ENCODE assay signal across 15 cellular contexts in genomic region chr21:16589046-16589445, GRCh38.
DNase-seq lines count a peak whose midpoint lies in the region; FAIRE-seq and TF ChIP-seq lines count a peak whose summit lies in the region.
"Had no signal": no experiment of that assay in that cellular context is flagged by ENCODE, and none has a peak within 500 bp of the region (broad histone marks: within the 10 kb centered on the region; RNA-seq: fewer than 3 reads in every experiment).

No MANE protein-coding gene starts in this region.

- no peak for DNase-seq in astrocyte (ENCODE audit: low read depth)
- DNase-seq in NCI-H1417 treated with DMSO at 0.1 percent for 48 hours (lab: John Stamatoyannopoulos, UW), result no peak
- DNase-seq in activated CD4-positive, alpha-beta memory T cell treated with anti-CD3 and anti-CD28 coated beads for 36 hours, result no peak
- DNase-seq in stimulated activated CD4-positive, alpha-beta T cell treated with anti-CD3 and anti-CD28 coated beads, Interleukin-1b, Interleukin-23, amount 100 ng/mL, for 48 hours, result no peak
- DNase-seq in hepatic stellate cell (ENCODE audit: low spot score), result no peak
- DNase-seq: activated CD8-positive, alpha-beta memory T cell treated with anti-CD3 and anti-CD28 coated beads, Interleukin-2, amount 10 ng/mL, durations not matched to agents 7 days and 5 days; effector memory CD8-positive, alpha-beta T cell; NCI-H2029 treated with DMSO at 0.1 percent for 48 hours; T-cell had no signal

- no peak overlapping the region for H3K27ac Mint-ChIP-seq in astrocyte (ENCODE audit: unreplicated experiment)
- H3K27ac Mint-ChIP-seq in activated CD4-positive, alpha-beta memory T cell treated with anti-CD3 and anti-CD28 coated beads for 36 hours, result no peak overlapping the region
- H3K27ac Mint-ChIP-seq: activated CD8-positive, alpha-beta memory T cell treated with anti-CD3 and anti-CD28 coated beads, Interleukin-2, amount 10 ng/mL, durations not matched to agents 7 days and 5 days; effector memory CD8-positive, alpha-beta T cell; T-cell had no signal

- no peak for TF ChIP-seq CTCF in HEK293 (tag by site-specific recombination; IDR thresholded peaks at IDR 0.05)
- TF ChIP-seq CTCF in astrocyte (IDR thresholded peaks at IDR 0.05; ENCODE audit: insufficient read depth, low read depth, low read length), result no peak

- H2AFZ ChIP-seq in astrocyte (ENCODE audit: low read depth, low read length), result no peak overlapping the region

- intact Hi-C loops in activated CD4-positive, alpha-beta memory T cell treated with anti-CD3 and anti-CD28 coated beads for 36 hours (cut with micrococcal nuclease), result no loop called here

- H3K79me2 ChIP-seq in astrocyte (ENCODE audit: insufficient read depth, low read length), result no peaks in the 10 kb centered on the region

- H3K4me3 Mint-ChIP-seq in astrocyte (ENCODE audit: unreplicated experiment), result no peak overlapping the region
- H3K4me3 Mint-ChIP-seq in activated CD4-positive, alpha-beta memory T cell treated with anti-CD3 and anti-CD28 coated beads for 36 hours, result no peak overlapping the region
- H3K4me3 Mint-ChIP-seq: activated CD8-positive, alpha-beta memory T cell treated with anti-CD3 and anti-CD28 coated beads, Interleukin-2, amount 10 ng/mL, durations not matched to agents 7 days and 5 days; effector memory CD8-positive, alpha-beta T cell; T-cell had no signal

- H3K9ac ChIP-seq in astrocyte (ENCODE audit: low read length), result peak overlapping the region; percentile 82
- no peak overlapping the region for H3K9ac ChIP-seq in iPS-20b (ENCODE audit: low read depth, low read length)
- peak overlapping the region in 1 of 5 donors; percentile 84 for H3K9ac ChIP-seq in subcutaneous abdominal adipose tissue (ENCODE audit: low read length in 5 of 5)

- H3K27ac ChIP-seq in HEK293 (ENCODE audit: extremely low read depth, low read depth, low read length), result peak overlapping the region; percentile 38; the same call in 1 of the 2 replicates
- peak overlapping the region; percentile 89 for H3K27ac ChIP-seq in astrocyte (ENCODE audit: low read depth, low read length)
- no peak overlapping the region for H3K27ac ChIP-seq in iPS-20b (ENCODE audit: low read length)
- peak overlapping the region; percentile 96 for H3K27ac ChIP-seq in subcutaneous abdominal adipose tissue (ENCODE audit: low read depth, low read length)

- H3K36me3 Mint-ChIP-seq in astrocyte (ENCODE audit: low read depth, unreplicated experiment), result no peaks in the 10 kb centered on the region
- no peaks in the 10 kb centered on the region for H3K36me3 Mint-ChIP-seq in activated CD4-positive, alpha-beta memory T cell treated with anti-CD3 and anti-CD28 coated beads for 36 hours
- H3K36me3 Mint-ChIP-seq: activated CD8-positive, alpha-beta memory T cell treated with anti-CD3 and anti-CD28 coated beads, Interleukin-2, amount 10 ng/mL, durations not matched to agents 7 days and 5 days; T-cell had no signal

- FAIRE-seq in astrocyte (lab: Jason Lieb, UNC), result no peak

- H4K20me1 ChIP-seq in astrocyte (ENCODE audit: insufficient read depth, low read length), result no peaks in the 10 kb centered on the region

- H3K4me3 ChIP-seq in HEK293 (ENCODE audit: low read depth, low read length) (no peak overlapping the region), astrocyte (ENCODE audit: insufficient read depth, low read depth, low read length) (peak overlapping the region; percentile 63), iPS-20b (ENCODE audit: low read length) (peak overlapping the region; percentile 73; the same call in 1 of the 2 replicates), subcutaneous abdominal adipose tissue (ENCODE audit: low read depth in 1 of 5, low read length in 5 of 5) (peak overlapping the region in 2 of 5 donors; percentile 65 to 69)

- H3K27me3 Mint-ChIP-seq in astrocyte (ENCODE audit: low read depth, unreplicated experiment), result no peaks in the 10 kb centered on the region
- H3K27me3 Mint-ChIP-seq in activated CD4-positive, alpha-beta memory T cell treated with anti-CD3 and anti-CD28 coated beads for 36 hours, result no peaks in the 10 kb centered on the region
- H3K27me3 Mint-ChIP-seq: activated CD8-positive, alpha-beta memory T cell treated with anti-CD3 and anti-CD28 coated beads, Interleukin-2, amount 10 ng/mL, durations not matched to agents 7 days and 5 days; brain; effector memory CD8-positive, alpha-beta T cell; T-cell had no signal

- no peaks in the 10 kb centered on the region for H3K9me3 Mint-ChIP-seq in astrocyte (ENCODE audit: unreplicated experiment)
- peaks cover under 1% of the 10 kb centered on the region for H3K9me3 Mint-ChIP-seq in activated CD4-positive, alpha-beta memory T cell treated with anti-CD3 and anti-CD28 coated beads for 36 hours
- H3K9me3 Mint-ChIP-seq: brain had no signal

- peaks cover 9% of the 10 kb centered on the region for H3K4me1 ChIP-seq in HEK293 (ENCODE audit: control insufficient read depth, insufficient read depth, low read length)
- peaks cover 14% of the 10 kb centered on the region for H3K4me1 ChIP-seq in astrocyte (ENCODE audit: insufficient read depth, low read length)
- H3K4me1 ChIP-seq in iPS-20b (ENCODE audit: insufficient read depth, low read length), result peaks cover 6% of the 10 kb centered on the region; the same call in 1 of the 2 replicates
- peaks cover 0 to 42% (median 30%) of the 10 kb centered on the region in 5 donors for H3K4me1 ChIP-seq in subcutaneous abdominal adipose tissue (ENCODE audit: control insufficient read depth in 5 of 5, insufficient read depth in 5 of 5, low read length in 5 of 5)
- H3K4me1 ChIP-seq: Peyer's patch had no signal

- no peaks in the 10 kb centered on the region for H3K9me3 ChIP-seq in HEK293 (ENCODE audit: control insufficient read depth, insufficient read depth, low read depth, low read length)
- H3K9me3 ChIP-seq in astrocyte (ENCODE audit: insufficient read depth, low read depth, low read length), result no peaks in the 10 kb centered on the region
- H3K9me3 ChIP-seq in iPS-20b (ENCODE audit: insufficient read depth, low read depth, low read length), result no peaks in the 10 kb centered on the region
- no peaks in the 10 kb centered on the region for H3K9me3 ChIP-seq in subcutaneous abdominal adipose tissue (ENCODE audit: control insufficient read depth in 5 of 5, low read length in 5 of 5)
- H3K9me3 ChIP-seq: Peyer's patch, transverse colon had no signal

- peaks cover 3% of the 10 kb centered on the region for H3K4me1 Mint-ChIP-seq in astrocyte (ENCODE audit: low read depth, unreplicated experiment)
- no peaks in the 10 kb centered on the region for H3K4me1 Mint-ChIP-seq in activated CD4-positive, alpha-beta memory T cell treated with anti-CD3 and anti-CD28 coated beads for 36 hours (ENCODE audit: low read depth)
- H3K4me1 Mint-ChIP-seq: activated CD8-positive, alpha-beta memory T cell treated with anti-CD3 and anti-CD28 coated beads, Interleukin-2, amount 10 ng/mL, durations not matched to agents 7 days and 5 days; T-cell had no signal

- H3K27me3 ChIP-seq in astrocyte (ENCODE audit: insufficient read depth, low read length), result no peaks in the 10 kb centered on the region
- no peaks in the 10 kb centered on the region for H3K27me3 ChIP-seq in iPS-20b (ENCODE audit: insufficient read depth, low read length)
- H3K27me3 ChIP-seq in subcutaneous abdominal adipose tissue (ENCODE audit: control insufficient read depth in 5 of 5, insufficient read depth in 4 of 5, low read length in 5 of 5), result no peaks in the 10 kb centered on the region
- H3K27me3 ChIP-seq: Peyer's patch, transverse colon had no signal

- POLR2A ChIA-PET in HEK293 (lab: Yijun Ruan, JAX), result no interaction called here
- POLR2A ChIA-PET in activated CD4-positive, alpha-beta memory T cell treated with anti-CD3 and anti-CD28 coated beads for 36 hours (lab: Charles Lee), result no interaction called here

- H3K36me3 ChIP-seq in HEK293 (ENCODE audit: control insufficient read depth in 2 of 2, insufficient read depth in 1 of 2, low read length in 2 of 2), result no peaks in the 10 kb centered on the region
- no peaks in the 10 kb centered on the region for H3K36me3 ChIP-seq in astrocyte (ENCODE audit: insufficient read depth, low read length)
- H3K36me3 ChIP-seq in iPS-20b (ENCODE audit: insufficient read depth, low read depth, low read length), result no peaks in the 10 kb centered on the region
- no peaks in the 10 kb centered on the region for H3K36me3 ChIP-seq in subcutaneous abdominal adipose tissue (ENCODE audit: control insufficient read depth in 5 of 5, insufficient read depth in 5 of 5, low read length in 5 of 5)
- H3K36me3 ChIP-seq: Peyer's patch, transverse colon had no signal

- peak overlapping the region; percentile 89 for H3K4me2 ChIP-seq in astrocyte (ENCODE audit: low read length)

- CTCF ChIA-PET in HEK293 (lab: Yijun Ruan, JAX), result no interaction called here
- CTCF ChIA-PET in activated CD4-positive, alpha-beta memory T cell treated with anti-CD3 and anti-CD28 coated beads for 36 hours (lab: Charles Lee), result no interaction called here

TF ChIP-seq in HEK293, 187 proteins besides CTCF, POLR2A, EP300 and RAD21 (continues in another document):
- TF ChIP-seq ATF2 (tag by site-specific recombination; IDR thresholded peaks at IDR 0.05; ENCODE audit: low read depth) (no peak), ZNF362 (tag by site-specific recombination; IDR thresholded peaks at IDR 0.05) (no peak), ZNF626 (tag by site-specific recombination; IDR thresholded peaks at IDR 0.05) (no peak)
